In genomic region chr6:125942677-125943527, GRCh38 we compare ENCODE assay signal across 17 cellular contexts. TPM values are rescaled to one million over a fixed set of nuclear protein-coding genes. Genes with fewer than 3 reads are reported as not detected.
DNase-seq lines count a peak whose midpoint lies in the region; ATAC-seq and TF ChIP-seq lines count a peak whose summit lies in the region.
"Had no signal": no experiment of that assay in that cellular context is flagged by ENCODE, and none has a peak within 500 bp of the region (broad histone marks: within the 10 kb centered on the region; RNA-seq: fewer than 3 reads in every experiment).

No MANE protein-coding gene starts in this region.

- intact Hi-C loops in left lung (cut with DNase I) (no loop called here), transverse colon (cut with DNase I; ENCODE audit: low total_unique reads) (no loop called here)

- H3K27me3 ChIP-seq in brain microvascular endothelial cell (replicated peaks) (no peaks in the 10 kb centered on the region), left lung (no peaks in the 10 kb centered on the region), transverse colon (no peaks in the 10 kb centered on the region)
- H3K27me3 ChIP-seq: thyroid gland had no signal

- H3K4me3 ChIP-seq in brain microvascular endothelial cell (ENCODE audit: low read depth, low read length) = no peak overlapping the region
- no peak overlapping the region for H3K4me3 ChIP-seq in left lung
- no peak overlapping the region for H3K4me3 ChIP-seq in transverse colon
- H3K4me3 ChIP-seq: thyroid gland had no signal

- TF ChIP-seq CTCF in brain microvascular endothelial cell (IDR thresholded peaks at IDR 0.05; ENCODE audit: low read depth, low read length, missing control alignments) (no peak), left lung (IDR thresholded peaks at IDR 0.05) (no peak), transverse colon (IDR thresholded peaks at IDR 0.05) (no peak)

- TF ChIP-seq EP300 in transverse colon (IDR thresholded peaks at IDR 0.05; ENCODE audit: low read depth) = no peak

- H3K27ac ChIP-seq in brain microvascular endothelial cell (peak overlapping the region; percentile 99), left lung (peak overlapping the region; percentile 68 to 75), transverse colon (peak overlapping the region; percentile 65 to 84 (median 77))
- H3K27ac ChIP-seq: VCaP had no signal

- in situ Hi-C loops in brain microvascular endothelial cell (cut with HindIII; ENCODE audit: low pct_ligation_motif_present, low sequenced_read_pairs) (no loop called here), transverse colon (cut with MboI; ENCODE audit: low pct_ligation_motif_present in 1 of 4, low pct_unique_long_range_greater_than_20kb in 1 of 4, low sequenced_read_pairs in 3 of 4) (no loop called here)

- H3K36me3 ChIP-seq in brain microvascular endothelial cell (replicated peaks) = no peaks in the 10 kb centered on the region
- H3K36me3 ChIP-seq in left lung = no peaks in the 10 kb centered on the region
- H3K36me3 ChIP-seq in transverse colon = no peaks in the 10 kb centered on the region
- H3K36me3 ChIP-seq: thyroid gland had no signal

- H3K9me3 ChIP-seq in left lung (no peaks in the 10 kb centered on the region), transverse colon (no peaks in the 10 kb centered on the region)
- H3K9me3 ChIP-seq: thyroid gland had no signal

- DNase-seq in LoVo (ENCODE audit: low spot score) (peak; percentile 78), brain microvascular endothelial cell (no peak), left lung (no peak), transverse colon (peak; percentile 38), HCEC 1CT (no peak)
- DNase-seq in activated CD8-positive, alpha-beta memory T cell treated with anti-CD3 and anti-CD28 coated beads, Interleukin-2, amount 50 U/mL, for 4 hours = no peak
- DNase-seq: activated naive CD4-positive, alpha-beta T cell treated with anti-CD3 and anti-CD28 coated beads for 36 hours; glutamatergic neuron; kidney glomerular epithelial cell; naive thymus-derived CD4-positive, alpha-beta T cell; NCI-H1092; NCI-H446 treated with DMSO at 0.1 percent for 48 hours; stimulated activated CD4-positive, alpha-beta T cell treated with anti-CD3 and anti-CD28 coated beads, Interleukin-2, amount 100 ng/mL, for 24 hours; stimulated activated CD8-positive, alpha-beta memory T cell treated with anti-CD3 and anti-CD28 coated beads, Interleukin-4, amount 100 ng/mL, for 48 hours; thyroid gland had no signal

- no peak for TF ChIP-seq POLR2A in transverse colon (IDR thresholded peaks at IDR 0.05)

- H3K4me1 ChIP-seq in left lung = peaks cover 15 to 48% of the 10 kb centered on the region in 2 donors
- peaks cover 10 to 45% (median 21%) of the 10 kb centered on the region in 4 donors for H3K4me1 ChIP-seq in transverse colon

- ATAC-seq in left lung (peak; percentile 8), HG03280 (IDR thresholded peaks at IDR 0.05; ENCODE audit: unreplicated experiment) (no peak)
- ATAC-seq: naive thymus-derived CD4-positive, alpha-beta T cell had no signal

- 71 to 73% methylated on average over 6 to 10 of the region's 10 CpGs for WGBS in transverse colon (ENCODE audit: low coverage in 1 of 2), 2 donors

RNA-seq across cellular contexts. Expression of gene HINT3, which starts 13.7 kb away (rescaled TPM):
- total RNA-seq in left lung (10 to 100 TPM; 23.8 to 29.7 TPM), transverse colon (10 to 100 TPM; 23.5 to 35.2 (median 30.7) TPM)

RNA-seq across cellular contexts. Expression of gene TRMT11, which starts 43.4 kb away (rescaled TPM):
- total RNA-seq in left lung (10 to 100 TPM; 17.2 to 22.2 TPM), transverse colon (100 to 1,000 TPM in 1 of 4 donors, 10 to 100 TPM in 3; 23.6 to 152 (median 28.9) TPM)

Comparison
In these comparisons a context has a peak if more than half of its experiments do, and no peak if none do; other contexts are left out.
1. DNase-seq: peak in LoVo (single experiment) and transverse colon (single experiment); none in brain microvascular endothelial cell (single experiment), left lung (0 of 2), activated CD8-positive, alpha-beta memory T cell treated with anti-CD3 and anti-CD28 coated beads, Interleukin-2, amount 50 U/mL, for 4 hours (single experiment) and HCEC 1CT (single experiment).
2. Peak in every context shown above with its lines, with median percentiles within 50 percentile points of each other: H3K27ac ChIP-seq.